ENCODE assay signal across 7 cellular contexts in the genomic region with DNA sequence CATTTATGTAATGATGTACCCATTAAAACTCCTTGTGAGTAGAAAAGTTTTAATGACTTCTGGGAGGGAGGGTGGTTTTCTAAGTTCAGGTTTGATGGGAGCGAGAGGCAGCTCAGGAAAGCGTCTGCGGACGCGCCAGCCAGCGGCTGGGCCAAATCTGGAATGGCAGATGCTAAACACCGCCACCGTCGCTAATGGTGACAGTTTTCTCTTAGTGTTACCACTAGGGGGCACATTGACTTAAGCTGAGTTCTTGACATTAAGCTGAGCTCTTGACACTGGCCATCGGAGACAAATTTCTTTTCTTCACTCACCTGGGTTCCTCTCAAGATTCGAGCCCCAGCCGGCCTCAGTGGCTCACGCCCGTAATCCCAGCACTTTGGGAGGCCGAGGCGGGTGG.
A peak's percentile ranks its signal among the peaks of the same experiment; 100 is the strongest.
DNase-seq lines count a peak whose midpoint lies in the region; ATAC-seq and TF ChIP-seq lines count a peak whose summit lies in the region.

No MANE protein-coding gene starts in this region.

- H3K9me3 Mint-ChIP-seq in memory B cell: no peaks in the 10 kb centered on the region

- peak; percentile 71 for TF ChIP-seq CTCF in GM12873 (IDR thresholded peaks at IDR 0.05; ENCODE audit: insufficient read depth, low read depth, low read length, missing control alignments)
- peak; percentile 46 for TF ChIP-seq CTCF in MM.1S (IDR thresholded peaks at IDR 0.05; ENCODE audit: low read length)
- peak; percentile 57 for TF ChIP-seq CTCF in brain microvascular endothelial cell (IDR thresholded peaks at IDR 0.05; ENCODE audit: low read depth, low read length, missing control alignments)

- H3K27ac Mint-ChIP-seq in memory B cell: no peak overlapping the region

- no peaks in the 10 kb centered on the region for H3K9me3 ChIP-seq in MM.1S (replicated peaks; ENCODE audit: insufficient read depth, low read length)

- no peaks in the 10 kb centered on the region for H3K79me2 ChIP-seq in MM.1S (ENCODE audit: low read length)

- no peaks in the 10 kb centered on the region for H4K20me1 ChIP-seq in MM.1S (ENCODE audit: insufficient read depth, low read length)

- H3K9me2 ChIP-seq in MM.1S (replicated peaks; ENCODE audit: insufficient read depth, low read length): no peaks in the 10 kb centered on the region

- H3K36me3 Mint-ChIP-seq in memory B cell: peaks cover 4% of the 10 kb centered on the region

- DNase-seq in MM.1S: peak; percentile 37
- DNase-seq in brain microvascular endothelial cell: no peak
- DNase-seq in memory B cell (ENCODE audit: low spot score in 2 of 2): peak; percentile 34 to 58
- no peak for DNase-seq in D341Med (ENCODE audit: low spot score)
- no peak for DNase-seq in EL

- no peaks in the 10 kb centered on the region for H3K27me3 Mint-ChIP-seq in memory B cell

- no peak overlapping the region for H2AFZ ChIP-seq in MM.1S (ENCODE audit: low read length)

- H3K4me3 Mint-ChIP-seq in memory B cell: no peak overlapping the region

- ATAC-seq in memory B cell (ENCODE audit: low read depth) (peak; percentile 84), GM18909 (IDR thresholded peaks at IDR 0.05; ENCODE audit: poor library complexity, unreplicated experiment) (no peak)

- H3K27ac ChIP-seq in MM.1S (ENCODE audit: low read length) (no peak overlapping the region), brain microvascular endothelial cell (no peak overlapping the region)

- H3K4me3 ChIP-seq in MM.1S (ENCODE audit: low read length) (no peak overlapping the region), brain microvascular endothelial cell (ENCODE audit: low read depth, low read length) (no peak overlapping the region)

- H3K4me2 ChIP-seq in MM.1S (ENCODE audit: low read depth, low read length): no peak overlapping the region

- H3K4me1 Mint-ChIP-seq in memory B cell: peaks cover 5% of the 10 kb centered on the region

- no peaks in the 10 kb centered on the region for H3F3A ChIP-seq in MM.1S (ENCODE audit: insufficient read depth, low read length)

- H3K4me1 ChIP-seq in MM.1S (ENCODE audit: low read length): no peaks in the 10 kb centered on the region

- no peaks in the 10 kb centered on the region for H3K27me3 ChIP-seq in MM.1S (replicated peaks; ENCODE audit: insufficient read depth, low read length)
- no peaks in the 10 kb centered on the region for H3K27me3 ChIP-seq in brain microvascular endothelial cell (replicated peaks)

- H3K36me3 ChIP-seq in MM.1S (replicated peaks; ENCODE audit: insufficient read depth, low read length): no peaks in the 10 kb centered on the region
- H3K36me3 ChIP-seq in brain microvascular endothelial cell (replicated peaks): peaks cover 2% of the 10 kb centered on the region

- H3K9ac ChIP-seq in MM.1S (ENCODE audit: low read length): no peak overlapping the region

- in situ Hi-C loops in brain microvascular endothelial cell (cut with HindIII; ENCODE audit: low pct_ligation_motif_present, low sequenced_read_pairs): no loop called here

Comparison
In these comparisons a context has a peak if more than half of its experiments do, and no peak if none do; other contexts are left out.
1. DNase-seq: peak in MM.1S (single experiment) and memory B cell (2 of 2); none in brain microvascular endothelial cell (single experiment), D341Med (single experiment) and EL (single experiment).
2. Peak in every context shown above with its lines, with median percentiles within 50 percentile points of each other: CTCF ChIP-seq.